Comparison of ENCODE assay signal across 9 cellular contexts in the genomic region with DNA sequence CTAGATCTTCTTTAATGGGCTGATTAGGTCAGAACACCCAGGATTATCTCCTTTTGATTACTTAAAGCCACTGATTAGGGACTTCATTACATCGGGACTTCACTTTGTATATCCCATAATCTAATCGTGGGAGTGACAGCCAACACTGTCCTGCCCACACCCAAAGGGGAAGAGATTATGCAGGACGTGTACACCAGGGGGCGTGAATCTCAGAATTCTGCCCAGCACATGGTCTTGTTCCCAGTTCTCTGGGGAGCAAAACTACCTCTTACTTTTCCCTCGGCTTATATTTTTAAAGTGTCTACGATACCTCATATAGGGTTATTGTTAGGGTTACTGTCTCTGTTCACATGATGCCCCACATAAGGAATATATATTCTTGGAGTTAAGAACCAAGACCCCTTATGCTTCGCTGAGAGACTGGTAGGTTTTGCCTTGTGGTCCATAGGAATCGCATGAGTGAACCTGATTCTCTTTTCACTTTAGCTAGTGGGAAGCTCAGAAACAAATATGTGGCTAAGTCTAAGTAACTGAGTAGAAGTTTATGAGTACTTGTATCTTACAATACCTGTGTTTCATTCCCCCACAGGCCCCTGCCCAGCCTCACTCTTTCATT.
DNase-seq lines count a peak whose midpoint lies in the region; ATAC-seq and TF ChIP-seq lines count a peak whose summit lies in the region.
"Had no signal": no experiment of that assay in that cellular context is flagged by ENCODE, and none has a peak within 500 bp of the region (broad histone marks: within the 10 kb centered on the region; RNA-seq: fewer than 3 reads in every experiment).

No MANE protein-coding gene starts in this region.

- H3K27ac Mint-ChIP-seq in activated naive CD4-positive, alpha-beta T cell treated with anti-CD3 and anti-CD28 coated beads for 36 hours = no peak overlapping the region
- H3K27ac Mint-ChIP-seq in memory B cell = no peak overlapping the region
- H3K27ac Mint-ChIP-seq: T-cell had no signal

- POLR2A ChIA-PET in GM10248 (lab: Yijun Ruan, JAX) (no interaction called here), HEK293T (lab: Yijun Ruan, JAX) (no interaction called here)

- H3K27me3 Mint-ChIP-seq in activated naive CD4-positive, alpha-beta T cell treated with anti-CD3 and anti-CD28 coated beads for 36 hours (ENCODE audit: low read depth) = no peaks in the 10 kb centered on the region
- peaks cover 15% of the 10 kb centered on the region for H3K27me3 Mint-ChIP-seq in memory B cell

- H3K4me1 Mint-ChIP-seq in activated naive CD4-positive, alpha-beta T cell treated with anti-CD3 and anti-CD28 coated beads for 36 hours (ENCODE audit: low read depth) = peaks cover 24% of the 10 kb centered on the region
- peaks cover 17% of the 10 kb centered on the region for H3K4me1 Mint-ChIP-seq in memory B cell

- intact Hi-C loops in activated naive CD4-positive, alpha-beta T cell treated with anti-CD3 and anti-CD28 coated beads for 36 hours (cut with micrococcal nuclease) = loop anchor here (10.0 kb wide), 2 partner anchors 399 to 1061 kb away; partner anchors contain the start of gene RFK

- ATAC-seq in memory B cell (ENCODE audit: low read depth) (peak; percentile 20), HG02571 (IDR thresholded peaks at IDR 0.05; ENCODE audit: unreplicated experiment) (no peak)

- H3K36me3 Mint-ChIP-seq in activated naive CD4-positive, alpha-beta T cell treated with anti-CD3 and anti-CD28 coated beads for 36 hours (ENCODE audit: low read depth) = no peaks in the 10 kb centered on the region
- no peaks in the 10 kb centered on the region for H3K36me3 Mint-ChIP-seq in memory B cell
- H3K36me3 Mint-ChIP-seq: T-cell had no signal

- DNase-seq in GM10248 (ENCODE audit: extremely low spot score) (no peak), HEK293T (ENCODE audit: extremely low spot score) (peak; percentile 65), NCI-H82 (lab: John Stamatoyannopoulos, UW) (peak; percentile 88), memory B cell (ENCODE audit: low spot score in 2 of 2) (no peak), middle frontal gyrus (ENCODE audit: extremely low spot score, low spot score) (no peak)
- peak; percentile 71 for DNase-seq in activated naive CD4-positive, alpha-beta T cell treated with anti-CD3 and anti-CD28 coated beads for 36 hours
- DNase-seq: left cardiac atrium had no signal

- H3K4me3 Mint-ChIP-seq in activated naive CD4-positive, alpha-beta T cell treated with anti-CD3 and anti-CD28 coated beads for 36 hours = no peak overlapping the region
- no peak overlapping the region for H3K4me3 Mint-ChIP-seq in memory B cell
- H3K4me3 Mint-ChIP-seq: T-cell had no signal

- CTCF ChIA-PET in GM10248 (lab: Yijun Ruan, JAX) (interaction anchor here (1.2 to 10.1 kb wide), 16 partner anchors 12 to 666 kb away, joined by 3 to 162 read pairs (median 14); no protein-coding TSS in a partner anchor), HEK293T (lab: Yijun Ruan, JAX) (interaction anchor here (0.6 to 2.3 kb wide), 3 partner anchors 12 to 496 kb away, joined by 3 to 7 read pairs (median 3); no protein-coding TSS in a partner anchor)
- CTCF ChIA-PET in activated naive CD4-positive, alpha-beta T cell treated with anti-CD3 and anti-CD28 coated beads for 36 hours (lab: Charles Lee) = interaction anchor here (1.0 to 7.7 kb wide), 14 partner anchors 12 to 666 kb away, joined by 3 to 84 read pairs (median 5); no protein-coding TSS in a partner anchor

- TF ChIP-seq CTCF in GM10248 (IDR thresholded peaks at IDR 0.05; ENCODE audit: control extremely low read depth, extremely low read depth, low read depth, missing control alignments) = peak; percentile 59

- no peaks in the 10 kb centered on the region for H3K9me3 Mint-ChIP-seq in activated naive CD4-positive, alpha-beta T cell treated with anti-CD3 and anti-CD28 coated beads for 36 hours
- no peaks in the 10 kb centered on the region for H3K9me3 Mint-ChIP-seq in memory B cell
- H3K9me3 Mint-ChIP-seq: T-cell had no signal

TF ChIP-seq in HEK293T, 16 proteins besides CTCF, POLR2A, EP300 and RAD21:
- no peak for TF ChIP-seq HDGF (IDR thresholded peaks at IDR 0.05; ENCODE audit: borderline replicate concordance)
- no peak for TF ChIP-seq SP1 (IDR thresholded peaks at IDR 0.05)
- TF ChIP-seq TARDBP (IDR thresholded peaks at IDR 0.05) = no peak
- TF ChIP-seq FOXK2 (IDR thresholded peaks at IDR 0.05) = no peak
- TF ChIP-seq FOXA1 (IDR thresholded peaks at IDR 0.05) = no peak
- no peak for TF ChIP-seq NFRKB (IDR thresholded peaks at IDR 0.05)
- TF ChIP-seq, protein P1, sequence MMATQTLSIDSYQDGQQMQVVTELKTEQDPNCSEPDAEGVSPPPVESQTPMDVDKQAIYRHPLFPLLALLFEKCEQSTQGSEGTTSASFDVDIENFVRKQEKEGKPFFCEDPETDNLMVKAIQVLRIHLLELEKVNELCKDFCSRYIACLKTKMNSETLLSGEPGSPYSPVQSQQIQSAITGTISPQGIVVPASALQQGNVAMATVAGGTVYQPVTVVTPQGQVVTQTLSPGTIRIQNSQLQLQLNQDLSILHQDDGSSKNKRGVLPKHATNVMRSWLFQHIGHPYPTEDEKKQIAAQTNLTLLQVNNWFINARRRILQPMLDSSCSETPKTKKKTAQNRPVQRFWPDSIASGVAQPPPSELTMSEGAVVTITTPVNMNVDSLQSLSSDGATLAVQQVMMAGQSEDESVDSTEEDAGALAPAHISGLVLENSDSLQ (IDR thresholded peaks at IDR 0.05) = peak; percentile 67
- TF ChIP-seq L3MBTL2 (conservative IDR thresholded peaks at IDR 0.05) = no peak; the same call in 1 of the 2 replicates

Comparison
In these comparisons a context has a peak if more than half of its experiments do, and no peak if none do; other contexts are left out.
1. DNase-seq: peak in HEK293T (single experiment), NCI-H82 (single experiment) and activated naive CD4-positive, alpha-beta T cell treated with anti-CD3 and anti-CD28 coated beads for 36 hours (single experiment); none in GM10248 (single experiment), memory B cell (0 of 2) and middle frontal gyrus (single experiment).